In genomic region chr15:33641069-33641468, GRCh38 we compare ENCODE assay signal across 20 cellular contexts.
A peak's percentile ranks its signal among the peaks of the same experiment; 100 is the strongest.
DNase-seq lines count a peak whose midpoint lies in the region; ATAC-seq, FAIRE-seq and TF ChIP-seq lines count a peak whose summit lies in the region.
"Had no signal": no experiment of that assay in that cellular context is flagged by ENCODE, and none has a peak within 500 bp of the region (broad histone marks: within the 10 kb centered on the region; RNA-seq: fewer than 3 reads in every experiment).

No MANE protein-coding gene starts in this region.

- H3K36me3 ChIP-seq in HepG2 (replicated peaks in 1 of 2; ENCODE audit: control insufficient read depth in 1 of 2, insufficient read depth in 2 of 2, low read length in 2 of 2) (no peaks in the 10 kb centered on the region), right lobe of liver (no peaks in the 10 kb centered on the region), H1 (ENCODE audit: control insufficient read depth in 2 of 4, insufficient read depth in 4 of 4, low read length in 3 of 4) (no peaks in the 10 kb centered on the region)
- H3K36me3 ChIP-seq in BLaER1 treated with 17β-estradiol and CSF1 and Interleukin-3, amounts not matched to agents 10 nM and 100 nM, result no peaks in the 10 kb centered on the region
- H3K36me3 ChIP-seq: BE2C had no signal

- TF ChIP-seq EP300 in HepG2 (IDR thresholded peaks at IDR 0.05; ENCODE audit: low read depth in 2 of 2, low read length in 2 of 2), result no peak
- no peak for TF ChIP-seq EP300 in HepG2 (CRISPR knock-in tag; IDR thresholded peaks at IDR 0.05; ENCODE audit: borderline replicate concordance)
- no peak for TF ChIP-seq EP300 in H1 (IDR thresholded peaks at IDR 0.05; ENCODE audit: borderline replicate concordance in 1 of 2, low read depth in 2 of 2, low read length in 2 of 2)

- H3K27me3 ChIP-seq in HepG2 (ENCODE audit: control insufficient read depth in 1 of 2, insufficient read depth in 2 of 2, low read length in 2 of 2) (peaks cover 0 to 26% of the 10 kb centered on the region in 2 experiments; a peak in 3 of 5 replicates), right lobe of liver (no peaks in the 10 kb centered on the region), H1 (replicated peaks in 1 of 4; ENCODE audit: control insufficient read depth in 3 of 4, extremely low read depth in 1 of 4, insufficient read depth in 3 of 4, low read length in 3 of 4) (no peaks in the 10 kb centered on the region)
- no peaks in the 10 kb centered on the region for H3K27me3 ChIP-seq in BLaER1 treated with 17β-estradiol and CSF1 and Interleukin-3, amounts not matched to agents 10 nM and 100 nM
- H3K27me3 ChIP-seq: BE2C had no signal

- no peak overlapping the region for H4K8ac ChIP-seq in H1 (ENCODE audit: extremely low read depth, insufficient read depth, low read length)

- no peak overlapping the region for H2BK12ac ChIP-seq in H1 (ENCODE audit: low read depth, low read length)

- H3K4me1 ChIP-seq in HepG2 (ENCODE audit: insufficient read depth, low read length) (no peaks in the 10 kb centered on the region), right lobe of liver (no peaks in the 10 kb centered on the region), H1 (replicated peaks in 1 of 4; ENCODE audit: control insufficient read depth in 3 of 4, insufficient read depth in 4 of 4, low read length in 3 of 4) (no peaks in the 10 kb centered on the region)
- H3K4me1 ChIP-seq in BLaER1 treated with 17β-estradiol and CSF1 and Interleukin-3, amounts not matched to agents 10 nM and 100 nM, result peaks cover 15 to 48% (median 25%) of the 10 kb centered on the region in 10 experiments
- H3K4me1 ChIP-seq: BE2C, Caco-2 had no signal

- no peak overlapping the region for H4K5ac ChIP-seq in H1 (ENCODE audit: insufficient read length, low read depth, low read length)

- peaks cover 23% of the 10 kb centered on the region for H3K27me3 Mint-ChIP-seq in activated T-helper 17 cell treated with anti-CD3 and anti-CD28 coated beads, Interleukin-2, amount 50 U/mL, for 72 hours
- H3K27me3 Mint-ChIP-seq: CD4-positive, CD25-positive, alpha-beta regulatory T cell had no signal

- no peak overlapping the region for H3K18ac ChIP-seq in H1 (ENCODE audit: extremely low read depth, low read length)

- H3K4me1 Mint-ChIP-seq in activated T-helper 17 cell treated with anti-CD3 and anti-CD28 coated beads, Interleukin-2, amount 50 U/mL, for 72 hours, result no peaks in the 10 kb centered on the region
- H3K4me1 Mint-ChIP-seq: CD4-positive, CD25-positive, alpha-beta regulatory T cell had no signal

- no peak overlapping the region for H2BK15ac ChIP-seq in H1 (ENCODE audit: low read length)

- no peak for DNase-seq in HepG2 (ENCODE audit: low spot score)
- DNase-seq in right lobe of liver, result no peak
- peak; percentile 41 for DNase-seq in NCI-H69 (lab: John Stamatoyannopoulos, UW)
- no peak for DNase-seq in H1 (ENCODE audit: low read depth in 1 of 2, low spot score in 2 of 2)
- DNase-seq in KG1 (lab: John Stamatoyannopoulos, UW), result no peak
- DNase-seq: BE2C; Caco-2; CD4-positive, CD25-positive, alpha-beta regulatory T cell; CD8-positive, alpha-beta T cell; DMS153; DND-41; GOT3; H7; HCEC 1CT had no signal

- no peak overlapping the region for H3K4me3 Mint-ChIP-seq in activated T-helper 17 cell treated with anti-CD3 and anti-CD28 coated beads, Interleukin-2, amount 50 U/mL, for 72 hours
- H3K4me3 Mint-ChIP-seq: CD4-positive, CD25-positive, alpha-beta regulatory T cell; CD8-positive, alpha-beta T cell had no signal

- no peak for TF ChIP-seq CTCF in HepG2 (CRISPR knock-in tag; IDR thresholded peaks at IDR 0.05)
- TF ChIP-seq CTCF in right lobe of liver (IDR thresholded peaks at IDR 0.05), result no peak
- TF ChIP-seq CTCF in H1 (IDR thresholded peaks at IDR 0.05; ENCODE audit: control extremely low read depth in 1 of 3, insufficient read depth in 1 of 3, low read depth in 1 of 3, low read length in 3 of 3), result no peak

- intact Hi-C loops in HepG2 (cut with micrococcal nuclease; ENCODE audit: unreplicated experiment) (no loop called here), right lobe of liver (cut with DNase I) (no loop called here)

- no peaks in the 10 kb centered on the region; the same call in 1 of the 2 replicates for H3K23me2 ChIP-seq in H1 (ENCODE audit: low read depth, low read length)

- no peak overlapping the region for H4K91ac ChIP-seq in H1 (replicated peaks; ENCODE audit: insufficient read length, low read length)

- no peak overlapping the region for H3K56ac ChIP-seq in H1 (replicated peaks; ENCODE audit: insufficient read length, low read depth, low read length)

- no peak overlapping the region for H2BK120ac ChIP-seq in H1 (replicated peaks; ENCODE audit: low read depth, low read length)

- peak overlapping the region; percentile 69 for H3K4ac ChIP-seq in H1 (replicated peaks; ENCODE audit: insufficient read length, low read depth, low read length)

- no TSS peak for BruUV-seq in HepG2 (replicated peaks; lab: Mats Ljungman, UMichigan)

- WGBS in HepG2 (ENCODE audit: low lambda C conversion rate), result 3% methylated on average over 4 of the region's 4 CpGs
- 28% methylated on average over 2 of the region's 4 CpGs for WGBS in right lobe of liver (ENCODE audit: insufficient coverage, low coverage, low lambda C conversion rate, missing lambda C conversion rate)
- WGBS in H1 (ENCODE audit: extremely low coverage in 1 of 2, insufficient coverage in 1 of 2, insufficient read length in 1 of 2, insufficient replicate concordance in 2 of 2, low coverage in 1 of 2, low lambda C conversion rate in 2 of 2, missing lambda C conversion rate in 1 of 2), 2 experiments, result 89% methylated on average over 4 of the region's 4 CpGs; no CpG with 5 or more reads in 1 of the 2 experiments

- no peak overlapping the region for H3K27ac Mint-ChIP-seq in activated T-helper 17 cell treated with anti-CD3 and anti-CD28 coated beads, Interleukin-2, amount 50 U/mL, for 72 hours
- H3K27ac Mint-ChIP-seq: CD4-positive, CD25-positive, alpha-beta regulatory T cell; CD8-positive, alpha-beta T cell had no signal

- H3K4me2 ChIP-seq in HepG2 (ENCODE audit: low read depth, low read length) (no peak overlapping the region), H1 (ENCODE audit: insufficient read depth in 1 of 2, low read depth in 2 of 2, low read length in 2 of 2) (no peak overlapping the region)
- H3K4me2 ChIP-seq in BLaER1 treated with 17β-estradiol and CSF1 and Interleukin-3, amounts not matched to agents 10 nM and 100 nM, result peak overlapping the region in 9 of 11 experiments; percentile 50 to 77 (median 69); a peak in 16 of 22 replicates

- H3K79me2 ChIP-seq in HepG2 (ENCODE audit: insufficient read depth, low read length) (no peaks in the 10 kb centered on the region), H1 (ENCODE audit: control insufficient read depth in 1 of 2, insufficient read depth in 2 of 2, low read length in 2 of 2) (no peaks in the 10 kb centered on the region)

- no peaks in the 10 kb centered on the region for H3K36me3 Mint-ChIP-seq in activated T-helper 17 cell treated with anti-CD3 and anti-CD28 coated beads, Interleukin-2, amount 50 U/mL, for 72 hours (ENCODE audit: low read depth)
- H3K36me3 Mint-ChIP-seq: CD4-positive, CD25-positive, alpha-beta regulatory T cell; CD8-positive, alpha-beta T cell had no signal

- H3K4me3 ChIP-seq in HepG2 (replicated peaks in 1 of 3; ENCODE audit: insufficient read depth in 1 of 3, low read depth in 2 of 3, low read length in 3 of 3), result no peak overlapping the region
- no peak overlapping the region for H3K4me3 ChIP-seq in right lobe of liver
- H3K4me3 ChIP-seq in BLaER1 treated with 17β-estradiol and CSF1 and Interleukin-3, amounts not matched to agents 10 nM and 100 nM, result no peak overlapping the region
- no peak overlapping the region for H3K4me3 ChIP-seq in H1 (ENCODE audit: extremely low read depth in 1 of 4, insufficient read depth in 2 of 4, low read depth in 3 of 4, low read length in 4 of 4)

- H3K79me1 ChIP-seq in H1 (ENCODE audit: low read depth, low read length), result no peaks in the 10 kb centered on the region

- no peaks in the 10 kb centered on the region for H4K20me1 ChIP-seq in HepG2 (ENCODE audit: insufficient read depth, low read length)
- H4K20me1 ChIP-seq in BLaER1 treated with 17β-estradiol and CSF1 and Interleukin-3, amounts not matched to agents 10 nM and 100 nM, result no peaks in the 10 kb centered on the region
- no peaks in the 10 kb centered on the region for H4K20me1 ChIP-seq in H1 (replicated peaks in 1 of 2; ENCODE audit: control insufficient read depth in 1 of 2, insufficient read depth in 2 of 2, low read length in 2 of 2)

- H3K9me3 Mint-ChIP-seq in activated T-helper 17 cell treated with anti-CD3 and anti-CD28 coated beads, Interleukin-2, amount 50 U/mL, for 72 hours, result no peaks in the 10 kb centered on the region
- H3K9me3 Mint-ChIP-seq: CD8-positive, alpha-beta T cell had no signal

- H2BK5ac ChIP-seq in H1 (ENCODE audit: low read depth, low read length), result no peak overlapping the region

- H3K23ac ChIP-seq in H1 (ENCODE audit: insufficient read length), result no peak overlapping the region

- no peak overlapping the region for H3K14ac ChIP-seq in H1 (ENCODE audit: insufficient read length)

- no peak overlapping the region for H3K27ac ChIP-seq in HepG2 (ENCODE audit: extremely low read length, insufficient read depth, low read length)
- no peak overlapping the region for H3K27ac ChIP-seq in right lobe of liver
- H3K27ac ChIP-seq in BLaER1 treated with 17β-estradiol and CSF1 and Interleukin-3, amounts not matched to agents 10 nM and 100 nM, result peak overlapping the region in 3 of 11 experiments; percentile 63 to 67 (median 64); a peak in 4 of 22 replicates
- H3K27ac ChIP-seq in H1 (ENCODE audit: low read depth, low read length), result no peak overlapping the region
- H3K27ac ChIP-seq: C4-2B had no signal

- ATAC-seq in HepG2 (no peak), right lobe of liver (no peak), HG03521 (IDR thresholded peaks at IDR 0.05; ENCODE audit: unreplicated experiment) (no peak)
- ATAC-seq in activated T-helper 17 cell treated with anti-CD3 and anti-CD28 coated beads, Interleukin-2, amount 50 U/mL, for 72 hours (replicated peaks), result no peak
- ATAC-seq: CD8-positive, alpha-beta T cell had no signal

- H3K9me3 ChIP-seq in HepG2 (ENCODE audit: low read length) (no peaks in the 10 kb centered on the region), right lobe of liver (no peaks in the 10 kb centered on the region), H1 (ENCODE audit: insufficient read depth in 2 of 2, low read depth in 1 of 2, low read length in 1 of 2) (no peaks in the 10 kb centered on the region)
- no peaks in the 10 kb centered on the region for H3K9me3 ChIP-seq in BLaER1 treated with 17β-estradiol and CSF1 and Interleukin-3, amounts not matched to agents 10 nM and 100 nM (replicated peaks in 1 of 11)
- H3K9me3 ChIP-seq: BE2C, Caco-2 had no signal

- no peak overlapping the region for H2AK5ac ChIP-seq in H1 (ENCODE audit: low read depth, low read length)

- H2AFZ ChIP-seq in HepG2 (ENCODE audit: low read length), result no peak overlapping the region
- no peak overlapping the region for H2AFZ ChIP-seq in H1 (ENCODE audit: low read length)

- in situ Hi-C loops in HepG2 (cut with HindIII; ENCODE audit: extremely low pct_ligation_motif_present, low pct_unique_long_range_greater_than_20kb), result no loop called here

- POLR2A ChIA-PET in HepG2 (lab: Yijun Ruan, JAX), result no interaction called here
- POLR2A ChIA-PET in H1 (lab: Charles Lee; ENCODE audit: partially characterized antibody), result no interaction called here

- no peak overlapping the region for H3K9ac ChIP-seq in HepG2 (ENCODE audit: insufficient read depth, low read depth, low read length)
- no peak overlapping the region for H3K9ac ChIP-seq in BLaER1 treated with 17β-estradiol and CSF1 and Interleukin-3, amounts not matched to agents 10 nM and 100 nM
- no peak overlapping the region for H3K9ac ChIP-seq in H1 (replicated peaks in 1 of 4; ENCODE audit: extremely low read depth in 1 of 4, low read depth in 3 of 4, low read length in 3 of 4)

- TF ChIP-seq POLR2A in HepG2 (IDR thresholded peaks at IDR 0.05; ENCODE audit: insufficient read depth in 1 of 2, low read depth in 2 of 2, low read length in 2 of 2) (no peak), right lobe of liver (IDR thresholded peaks at IDR 0.05) (no peak), H1 (IDR thresholded peaks at IDR 0.05; ENCODE audit: control extremely low read depth in 1 of 2, low read depth in 2 of 2, low read length in 2 of 2) (no peak)

- TF ChIP-seq RAD21 in HepG2 (CRISPR knock-in tag; IDR thresholded peaks at IDR 0.05) (no peak), H1 (IDR thresholded peaks at IDR 0.05 in 1 of 2, conservative IDR thresholded peaks at IDR 0.05 in 1 of 2; ENCODE audit: low read depth in 2 of 2, low read length in 2 of 2) (no peak)

- CTCF ChIA-PET in HepG2 (lab: Yijun Ruan, JAX; ENCODE audit: low intra/inter-chr PET ratio, low total read pairs) (no interaction called here), H1 (lab: Charles Lee; ENCODE audit: partially characterized antibody) (interaction anchor here (0.7 to 3.1 kb wide), 7 partner anchors 13 to 92 kb away, joined by 3 to 11 read pairs (median 3); no protein-coding TSS in a partner anchor)

- FAIRE-seq in HepG2 (lab: Jason Lieb, UNC) (no peak), H1 (lab: Jason Lieb, UNC) (no peak)
- FAIRE-seq: G401.6, GM12892 had no signal

- H2BK20ac ChIP-seq in H1 (ENCODE audit: low read length), result no peak overlapping the region

Comparison
In these comparisons a context has a peak if more than half of its experiments do, and no peak if none do; other contexts are left out.
1. H3K4me2 ChIP-seq: peak in BLaER1 treated with 17β-estradiol and CSF1 and Interleukin-3, amounts not matched to agents 10 nM and 100 nM (9 of 11); none in HepG2 (single experiment) and H1 (0 of 2).
2. Of the 41 proteins assayed by ChIP-seq in both HepG2 and H1: peak only in HepG2: none; only in H1: none; in both: MAFK; in neither: 40.